8 cellular contexts compared by ENCODE assay signal in the genomic region with DNA sequence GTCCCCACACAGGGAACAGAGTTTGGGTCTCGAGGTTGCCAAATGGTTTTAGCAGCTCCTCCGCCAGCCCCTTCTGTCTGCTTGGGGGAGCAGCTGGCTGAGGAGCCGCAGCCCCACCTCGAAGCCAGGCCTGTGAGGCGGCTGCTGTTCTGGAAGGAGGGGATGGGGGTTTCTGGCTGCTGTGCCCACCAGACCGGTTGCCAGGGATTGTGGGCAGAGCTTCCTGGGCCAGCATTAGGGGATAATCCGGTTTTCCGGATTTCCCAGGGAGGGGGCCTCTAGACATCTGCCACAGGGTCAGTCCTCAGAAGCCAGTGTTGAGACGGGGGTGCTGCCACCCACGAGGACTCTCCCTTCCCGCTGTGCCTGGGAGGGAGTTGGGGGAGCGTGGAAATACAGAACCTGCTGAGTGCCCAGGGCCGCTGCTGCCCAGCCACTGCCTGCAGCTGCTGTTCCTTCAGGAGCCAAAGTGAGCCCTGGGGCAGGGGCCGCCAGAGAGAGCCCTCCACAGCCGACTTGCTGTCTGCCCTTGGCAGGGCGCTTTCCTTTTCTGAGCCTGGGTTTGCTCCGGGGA. TPM values are rescaled to one million over a fixed set of nuclear protein-coding genes. Genes with fewer than 3 reads are reported as not detected.
DNase-seq lines count a peak whose midpoint lies in the region; ATAC-seq and TF ChIP-seq lines count a peak whose summit lies in the region.

No MANE protein-coding gene starts in this region.

- in situ Hi-C loops in HAP-1 (cut with MboI; ENCODE audit: low sequenced_read_pairs): no loop called here

- no peaks in the 10 kb centered on the region for H3K27me3 ChIP-seq in HAP-1 (ENCODE audit: low read depth)
- no peaks in the 10 kb centered on the region for H3K27me3 ChIP-seq in right cardiac atrium (ENCODE audit: control insufficient read depth, insufficient read depth)
- no peaks in the 10 kb centered on the region for H3K27me3 ChIP-seq in smooth muscle cell (ENCODE audit: low read depth)

- no peak for ATAC-seq in activated CD8-positive, alpha-beta T cell treated with anti-CD3 and anti-CD28 coated beads for 36 hours
- no peak for ATAC-seq in right cardiac atrium
- ATAC-seq in GM19328 (IDR thresholded peaks at IDR 0.05; ENCODE audit: unreplicated experiment): no peak
- ATAC-seq in GM18909 (IDR thresholded peaks at IDR 0.05; ENCODE audit: poor library complexity, unreplicated experiment): no peak
- ATAC-seq in left colon: no peak

- no peaks in the 10 kb centered on the region for H3K27me3 Mint-ChIP-seq in activated CD8-positive, alpha-beta T cell treated with anti-CD3 and anti-CD28 coated beads for 36 hours

- no peak for TF ChIP-seq CTCF in activated CD8-positive, alpha-beta T cell treated with anti-CD3 and anti-CD28 coated beads for 36 hours (IDR thresholded peaks at IDR 0.05)
- TF ChIP-seq CTCF in smooth muscle cell (IDR thresholded peaks at IDR 0.05; ENCODE audit: borderline replicate concordance, insufficient read depth, poor library complexity, severe bottlenecking): no peak

- peak overlapping the region; percentile 100 for H3K4me2 ChIP-seq in smooth muscle cell

- no peak overlapping the region for H3K27ac Mint-ChIP-seq in activated CD8-positive, alpha-beta T cell treated with anti-CD3 and anti-CD28 coated beads for 36 hours

- peaks cover 55% of the 10 kb centered on the region for H4K20me1 ChIP-seq in smooth muscle cell (ENCODE audit: low read depth)

- H2AFZ ChIP-seq in smooth muscle cell (ENCODE audit: low read depth): no peak overlapping the region

- H3K4me1 ChIP-seq in HAP-1 (peaks cover 9% of the 10 kb centered on the region), right cardiac atrium (ENCODE audit: control insufficient read depth, insufficient read depth, low read length) (peaks cover 9% of the 10 kb centered on the region), smooth muscle cell (ENCODE audit: low read depth) (peaks cover 11% of the 10 kb centered on the region)

- DNase-seq in HAP-1 (ENCODE audit: low spot score in 2 of 2) (no peak), right cardiac atrium (peak in 1 of 3 donors; percentile 67), smooth muscle cell (lab: John Stamatoyannopoulos, UW; ENCODE audit: unreplicated experiment) (no peak), cerebellum (ENCODE audit: low spot score) (no peak), left colon (no peak)
- no peak for DNase-seq in activated CD8-positive, alpha-beta T cell treated with anti-CD3 and anti-CD28 coated beads for 36 hours

- H3K4me3 Mint-ChIP-seq in activated CD8-positive, alpha-beta T cell treated with anti-CD3 and anti-CD28 coated beads for 36 hours: peak overlapping the region; percentile 87

- H3K9ac ChIP-seq in smooth muscle cell (ENCODE audit: low read depth): peak overlapping the region; percentile 83

- no peaks in the 10 kb centered on the region for H3K9me3 Mint-ChIP-seq in activated CD8-positive, alpha-beta T cell treated with anti-CD3 and anti-CD28 coated beads for 36 hours

- H3K79me2 ChIP-seq in smooth muscle cell (ENCODE audit: low read depth): peaks cover 45% of the 10 kb centered on the region

- H3K4me3 ChIP-seq in HAP-1 (peak overlapping the region; percentile 96), right cardiac atrium (ENCODE audit: low read length) (peak overlapping the region; percentile 98), smooth muscle cell (peak overlapping the region; percentile 88)

- H3F3A ChIP-seq in smooth muscle cell (ENCODE audit: low read depth): peaks cover 6% of the 10 kb centered on the region

- WGBS in right cardiac atrium: 36% methylated on average over 17 of the region's 17 CpGs
- WGBS in smooth muscle cell (ENCODE audit: low lambda C conversion rate): 62% methylated on average over 16 of the region's 17 CpGs

- CTCF ChIA-PET in activated CD8-positive, alpha-beta T cell treated with anti-CD3 and anti-CD28 coated beads for 36 hours (lab: Charles Lee): interaction anchor here (0.7 to 4.0 kb wide), 7 partner anchors 8 to 100 kb away, joined by 3 to 45 read pairs (median 9); partner anchors contain the start of genes POLRMT and TPGS1

- H3K9me3 ChIP-seq in HAP-1 (no peaks in the 10 kb centered on the region), right cardiac atrium (ENCODE audit: control insufficient read depth, low read length) (no peaks in the 10 kb centered on the region), smooth muscle cell (replicated peaks; ENCODE audit: low read depth) (no peaks in the 10 kb centered on the region)

- intact Hi-C loops in activated CD8-positive, alpha-beta T cell treated with anti-CD3 and anti-CD28 coated beads for 36 hours (cut with micrococcal nuclease): no loop called here
- intact Hi-C loops in right cardiac atrium (cut with DNase I) (loop anchor here in 3 of 4 donors (5.0 kb wide), 2 partner anchors 39 to 129 kb away; partner anchors contain the start of genes BSG (in 2 of the 3) and RNF126 (in 1 of the 3)), left colon (cut with DNase I, micrococcal nuclease) (no loop called here)

- H3K36me3 Mint-ChIP-seq in activated CD8-positive, alpha-beta T cell treated with anti-CD3 and anti-CD28 coated beads for 36 hours (ENCODE audit: low read depth): peaks cover 6% of the 10 kb centered on the region

- peak overlapping the region; percentile 71 for H3K27ac ChIP-seq in right cardiac atrium (ENCODE audit: low read length)
- H3K27ac ChIP-seq in smooth muscle cell (ENCODE audit: low read depth): peak overlapping the region; percentile 90

- peaks cover 20% of the 10 kb centered on the region for H3K4me1 Mint-ChIP-seq in activated CD8-positive, alpha-beta T cell treated with anti-CD3 and anti-CD28 coated beads for 36 hours (ENCODE audit: low read depth)

- H3K36me3 ChIP-seq in HAP-1 (replicated peaks): peaks cover 38% of the 10 kb centered on the region
- H3K36me3 ChIP-seq in smooth muscle cell (ENCODE audit: low read depth): no peaks in the 10 kb centered on the region

- POLR2A ChIA-PET in activated CD8-positive, alpha-beta T cell treated with anti-CD3 and anti-CD28 coated beads for 36 hours (lab: Charles Lee): interaction anchor here (1.0 to 2.6 kb wide), 4 partner anchors 9 to 38 kb away, joined by 3 to 20 read pairs (median 8); partner anchors contain the start of gene BSG

RNA-seq across cellular contexts. Expression of gene CDC34, which starts 2.0 kb away (rescaled TPM):
- total RNA-seq in activated CD8-positive, alpha-beta T cell treated with anti-CD3 and anti-CD28 coated beads for 36 hours: 10 to 100 TPM; 38.1 to 43.7 TPM
- total RNA-seq in right cardiac atrium: 10 to 100 TPM; 66.8 to 78.4 (median 74.3) TPM
- polyA plus RNA-seq in right cardiac atrium: 95.8 TPM
- total RNA-seq in smooth muscle cell: 67.7 and 72.7 TPM in 2 replicates
- polyA plus RNA-seq in smooth muscle cell: 151 and 159 TPM in 2 replicates
- total RNA-seq in cerebellum: 35.7 TPM
- total RNA-seq in left colon: 10 to 100 TPM; 62.4 to 67.6 TPM

RNA-seq across cellular contexts. Expression of gene GZMM, which starts 10.3 kb away (rescaled TPM):
- total RNA-seq in activated CD8-positive, alpha-beta T cell treated with anti-CD3 and anti-CD28 coated beads for 36 hours: 10 to 100 TPM; 52.7 to 58.5 TPM
- under 1 TPM in 2 of 4 donors, not detected in 2; 0.26 to 0.32 TPM for total RNA-seq in right cardiac atrium
- 0.43 TPM for polyA plus RNA-seq in right cardiac atrium
- total RNA-seq in smooth muscle cell: not detected in 2 replicates
- 0.23 and 0.64 TPM in 2 replicates for polyA plus RNA-seq in smooth muscle cell
- total RNA-seq in cerebellum: not detected
- total RNA-seq in left colon: under 1 TPM in 1 of 2 donors, not detected in 1; 0.67 TPM

RNA-seq across cellular contexts. Expression of gene TPGS1, which starts 26.3 kb away (rescaled TPM):
- 1 to 10 TPM; 8.9 to 9.3 TPM for total RNA-seq in activated CD8-positive, alpha-beta T cell treated with anti-CD3 and anti-CD28 coated beads for 36 hours
- total RNA-seq in right cardiac atrium (10 to 100 TPM; 10.9 to 15.6 (median 14.7) TPM), smooth muscle cell (14.6 and 20.5 TPM in 2 replicates), cerebellum (12.8 TPM), left colon (10 to 100 TPM; 17.4 to 19.9 TPM)
- polyA plus RNA-seq in right cardiac atrium (21.3 TPM), smooth muscle cell (49.3 and 51.3 TPM in 2 replicates)

RNA-seq across cellular contexts. Expression of gene MADCAM1, which starts 37.3 kb away (rescaled TPM):
- under 1 TPM; 0.20 to 0.22 TPM for total RNA-seq in activated CD8-positive, alpha-beta T cell treated with anti-CD3 and anti-CD28 coated beads for 36 hours
- total RNA-seq in right cardiac atrium: under 1 TPM; 0.28 to 0.59 (median 0.36) TPM
- 0.27 TPM for polyA plus RNA-seq in right cardiac atrium
- not detected in 2 replicates for total RNA-seq in smooth muscle cell
- polyA plus RNA-seq in smooth muscle cell: 0.24 TPM in 1 of 2 replicates, not detected in the other
- total RNA-seq in cerebellum: 2.7 TPM
- 1 to 10 TPM; 3.1 to 5.9 TPM for total RNA-seq in left colon

RNA-seq across cellular contexts. Expression of gene BSG, which starts 38.8 kb away (rescaled TPM):
- total RNA-seq in activated CD8-positive, alpha-beta T cell treated with anti-CD3 and anti-CD28 coated beads for 36 hours: 100 to 1,000 TPM; 159 to 160 TPM
- total RNA-seq in right cardiac atrium (1,000 to 10,000 TPM; 1,142 to 1,510 (median 1,274) TPM), smooth muscle cell (431 and 469 TPM in 2 replicates), cerebellum (94.5 TPM), left colon (1,000 to 10,000 TPM in 1 of 2 donors, 100 to 1,000 TPM in 1; 751 to 1,370 TPM)
- polyA plus RNA-seq in right cardiac atrium (1,705 TPM), smooth muscle cell (971 and 1,057 TPM in 2 replicates)

Comparison
In these comparisons a context has a peak if more than half of its experiments do, and no peak if none do; other contexts are left out.
1. RNA of gene GZMM, which starts 10.3 kb away (total RNA-seq): 52.7 to 58.5 TPM in activated CD8-positive, alpha-beta T cell treated with anti-CD3 and anti-CD28 coated beads for 36 hours; 0.67 TPM in left colon, 0.26 to 0.32 TPM in right cardiac atrium, not detected in cerebellum (single experiment) and not detected in smooth muscle cell; every median in the first group is over 10 times any median in the second.
2. intact Hi-C loops: an anchor here in right cardiac atrium (5.0 kb wide); none called in activated CD8-positive, alpha-beta T cell treated with anti-CD3 and anti-CD28 coated beads for 36 hours and left colon.
3. Peak in every context shown above with its lines, with median percentiles within 50 percentile points of each other: H3K4me3 ChIP-seq.